ENCODE assay signal across 12 cellular contexts in genomic region chr4:86974481-86975050, GRCh38. TPM values are rescaled to one million over a fixed set of nuclear protein-coding genes. Genes with fewer than 3 reads are reported as not detected.
DNase-seq lines count a peak whose midpoint lies in the region; ATAC-seq and TF ChIP-seq lines count a peak whose summit lies in the region.
"Had no signal": no experiment of that assay in that cellular context is flagged by ENCODE, and none has a peak within 500 bp of the region (broad histone marks: within the 10 kb centered on the region; RNA-seq: fewer than 3 reads in every experiment).

No MANE protein-coding gene starts in this region.

- TF ChIP-seq CTCF in neural progenitor cell (IDR thresholded peaks at IDR 0.05), result no peak

- ATAC-seq in activated T-cell treated with anti-CD3 and anti-CD28 coated beads, Interleukin-2, amount 50 U/mL, for 72 hours (replicated peaks in 1 of 2), result peak; percentile 28 to 36
- peak; percentile 20 for ATAC-seq in stimulated activated naive CD8-positive, alpha-beta T cell treated with anti-CD3 and anti-CD28 coated beads, Interleukin-15, Interleukin-2, amounts not matched to agents 100 U/mL and 50 U/mL, for 24 hours
- ATAC-seq in esophagus mucosa, result no peak
- ATAC-seq: gastrocnemius medialis, upper lobe of right lung had no signal

- H3K9me3 ChIP-seq in adipocyte (ENCODE audit: control insufficient read depth, low read length) (no peaks in the 10 kb centered on the region), neural progenitor cell (ENCODE audit: low read depth) (no peaks in the 10 kb centered on the region)
- H3K9me3 ChIP-seq: gastrocnemius medialis, upper lobe of right lung had no signal

- H3K4me1 ChIP-seq in adipocyte (ENCODE audit: control insufficient read depth, insufficient read depth, low read length) (peaks cover 13% of the 10 kb centered on the region), neural progenitor cell (peaks cover 17% of the 10 kb centered on the region)

- peaks cover 43% of the 10 kb centered on the region for H3K79me2 ChIP-seq in neural progenitor cell (ENCODE audit: low read depth)

- peaks cover 0 to 3% of the 10 kb centered on the region in 2 donors for H3K36me3 Mint-ChIP-seq in activated T-cell treated with anti-CD3 and anti-CD28 coated beads, Interleukin-2, amount 50 U/mL, for 72 hours (ENCODE audit: insufficient read depth in 2 of 2)
- H3K36me3 Mint-ChIP-seq in neural progenitor cell, result no peaks in the 10 kb centered on the region
- H3K36me3 Mint-ChIP-seq: mesothelial cell of epicardium had no signal

- DNase-seq in activated T-cell treated with anti-CD3 and anti-CD28 coated beads, Interleukin-2, amount 50 U/mL, for 72 hours, result peak in 1 of 2 donors; percentile 6
- DNase-seq in activated T-cell treated with anti-CD3 and anti-CD28 coated beads for 4 hours, result no peak
- peak; percentile 61 to 82 for DNase-seq in NOMO-1 (lab: John Stamatoyannopoulos, UW; ENCODE audit: unreplicated experiment in 2 of 2)
- DNase-seq in adipocyte (ENCODE audit: low read depth), result peak; percentile 62
- no peak for DNase-seq in stimulated activated naive CD8-positive, alpha-beta T cell treated with anti-CD3 and anti-CD28 coated beads, Interleukin-15, Interleukin-2, amounts not matched to agents 100 U/mL and 50 U/mL, for 24 hours
- DNase-seq in NCI-H82 (lab: John Stamatoyannopoulos, UW), result no peak
- no peak for DNase-seq in neural progenitor cell (ENCODE audit: low spot score)
- DNase-seq: gastrocnemius medialis; stimulated activated CD8-positive, alpha-beta memory T cell treated with anti-CD3 and anti-CD28 coated beads, Interleukin-4, amount 100 ng/mL, for 48 hours; upper lobe of right lung had no signal

- H3K27me3 Mint-ChIP-seq in activated T-cell treated with anti-CD3 and anti-CD28 coated beads, Interleukin-2, amount 50 U/mL, for 72 hours (ENCODE audit: low read depth), result no peaks in the 10 kb centered on the region
- peaks cover 2% of the 10 kb centered on the region for H3K27me3 Mint-ChIP-seq in neural progenitor cell (ENCODE audit: insufficient read depth, low read depth)

- H4K20me1 ChIP-seq in neural progenitor cell (ENCODE audit: low read depth), result no peaks in the 10 kb centered on the region

- H3K9ac ChIP-seq in adipocyte (ENCODE audit: low read length) (no peak overlapping the region), neural progenitor cell (no peak overlapping the region)

- H3K4me2 ChIP-seq in neural progenitor cell, result no peak overlapping the region

- peaks cover 5% of the 10 kb centered on the region for H3K36me3 ChIP-seq in adipocyte (ENCODE audit: control insufficient read depth, insufficient read depth, low read length, severe bottlenecking)
- no peaks in the 10 kb centered on the region for H3K36me3 ChIP-seq in neural progenitor cell
- H3K36me3 ChIP-seq: upper lobe of right lung had no signal

- no peak overlapping the region for H3K27ac Mint-ChIP-seq in activated T-cell treated with anti-CD3 and anti-CD28 coated beads, Interleukin-2, amount 50 U/mL, for 72 hours
- H3K27ac Mint-ChIP-seq in neural progenitor cell, result no peak overlapping the region
- H3K27ac Mint-ChIP-seq: mesothelial cell of epicardium had no signal

- no peak overlapping the region for H3K4me3 ChIP-seq in adipocyte (ENCODE audit: low read length)
- no peak overlapping the region for H3K4me3 ChIP-seq in neural progenitor cell
- H3K4me3 ChIP-seq: gastrocnemius medialis, upper lobe of right lung had no signal

- peak overlapping the region; percentile 21 to 23 for H3K4me3 Mint-ChIP-seq in activated T-cell treated with anti-CD3 and anti-CD28 coated beads, Interleukin-2, amount 50 U/mL, for 72 hours
- no peak overlapping the region for H3K4me3 Mint-ChIP-seq in neural progenitor cell
- H3K4me3 Mint-ChIP-seq: mesothelial cell of epicardium had no signal

- H3K27me3 ChIP-seq in adipocyte (replicated peaks; ENCODE audit: control insufficient read depth, insufficient read depth, low read length), result no peaks in the 10 kb centered on the region
- no peaks in the 10 kb centered on the region for H3K27me3 ChIP-seq in neural progenitor cell
- H3K27me3 ChIP-seq: gastrocnemius medialis, upper lobe of right lung had no signal

- no peak overlapping the region for H2AFZ ChIP-seq in neural progenitor cell (replicated peaks)

- no peak overlapping the region for H3K27ac ChIP-seq in neural progenitor cell
- H3K27ac ChIP-seq: gastrocnemius medialis, upper lobe of right lung had no signal

- peaks cover 7% of the 10 kb centered on the region for H3F3A ChIP-seq in neural progenitor cell (ENCODE audit: low read depth)

- no peaks in the 10 kb centered on the region for H3K9me3 Mint-ChIP-seq in activated T-cell treated with anti-CD3 and anti-CD28 coated beads, Interleukin-2, amount 50 U/mL, for 72 hours
- H3K9me3 Mint-ChIP-seq in neural progenitor cell, result no peaks in the 10 kb centered on the region
- H3K9me3 Mint-ChIP-seq: mesothelial cell of epicardium had no signal

- H3K4me1 Mint-ChIP-seq in activated T-cell treated with anti-CD3 and anti-CD28 coated beads, Interleukin-2, amount 50 U/mL, for 72 hours (ENCODE audit: low read depth), result peaks cover 89% of the 10 kb centered on the region
- H3K4me1 Mint-ChIP-seq in neural progenitor cell, result peaks cover 12% of the 10 kb centered on the region

RNA-seq across cellular contexts. Expression of gene AFF1, which starts 39.8 kb away (rescaled TPM):
- 10 to 100 TPM; 57.5 to 68.6 TPM for total RNA-seq in activated T-cell treated with anti-CD3 and anti-CD28 coated beads, Interleukin-2, amount 50 U/mL, for 72 hours
- 39.8 TPM for total RNA-seq in esophagus mucosa
- 25.5 and 29.0 TPM in 2 replicates for total RNA-seq in neural progenitor cell (ENCODE audit: low replicate concordance)

Comparison
In these comparisons a context has a peak if more than half of its experiments do, and no peak if none do; other contexts are left out.
1. DNase-seq: peak in NOMO-1 (2 of 2) and adipocyte (single experiment); none in activated T-cell treated with anti-CD3 and anti-CD28 coated beads for 4 hours (single experiment), stimulated activated naive CD8-positive, alpha-beta T cell treated with anti-CD3 and anti-CD28 coated beads, Interleukin-15, Interleukin-2, amounts not matched to agents 100 U/mL and 50 U/mL, for 24 hours (single experiment), NCI-H82 (single experiment) and neural progenitor cell (single experiment).